ENCODE assay signal across 15 cellular contexts in genomic region chr17:81863833-81864768, GRCh38. TPM values are rescaled to one million over a fixed set of nuclear protein-coding genes. Genes with fewer than 3 reads are reported as not detected.
DNase-seq lines count a peak whose midpoint lies in the region; ATAC-seq and TF ChIP-seq lines count a peak whose summit lies in the region.
"Had no signal": no experiment of that assay in that cellular context is flagged by ENCODE, and none has a peak within 500 bp of the region (broad histone marks: within the 10 kb centered on the region; RNA-seq: fewer than 3 reads in every experiment).

No MANE protein-coding gene starts in this region.

- TF ChIP-seq CTCF in VCaP (conservative IDR thresholded peaks at IDR 0.05) (no peak), stomach (IDR thresholded peaks at IDR 0.05) (no peak), heart right ventricle (IDR thresholded peaks at IDR 0.05) (no peak)

- no peak overlapping the region for H3K4me3 Mint-ChIP-seq in activated naive CD4-positive, alpha-beta T cell treated with anti-CD3 and anti-CD28 coated beads, Interleukin-2, amount 50 U/mL, for 24 hours
- no peak overlapping the region for H3K4me3 Mint-ChIP-seq in immature natural killer cell

- peaks cover 41% of the 10 kb centered on the region for H3K4me1 Mint-ChIP-seq in activated naive CD4-positive, alpha-beta T cell treated with anti-CD3 and anti-CD28 coated beads, Interleukin-2, amount 50 U/mL, for 24 hours
- peaks cover 41 to 45% of the 10 kb centered on the region in 2 donors for H3K4me1 Mint-ChIP-seq in immature natural killer cell

- H3K9me3 Mint-ChIP-seq in activated naive CD4-positive, alpha-beta T cell treated with anti-CD3 and anti-CD28 coated beads, Interleukin-2, amount 50 U/mL, for 24 hours = no peaks in the 10 kb centered on the region
- H3K9me3 Mint-ChIP-seq in immature natural killer cell = peaks cover 0 to 2% (median under 1%) of the 10 kb centered on the region in 6 donors

- H3K4me3 ChIP-seq in stomach (no peak overlapping the region), heart right ventricle (no peak overlapping the region)

- WGBS in stomach, 5 donors = 60 to 68% (median 64%) methylated on average over 8 to 9 of the region's 9 CpGs
- 80 to 81% methylated on average over 9 of the region's 9 CpGs for WGBS in heart right ventricle, 2 donors

- peak overlapping the region; percentile 100 for H3K27ac ChIP-seq in VCaP
- peak overlapping the region; percentile 31 to 99 (median 99) for H3K27ac ChIP-seq in stomach
- H3K27ac ChIP-seq in heart right ventricle = peak overlapping the region in 2 of 10 donors; percentile 11 to 99

- TF ChIP-seq EP300 in stomach (IDR thresholded peaks at IDR 0.05) = no peak

- H3K9me3 ChIP-seq in stomach (no peaks in the 10 kb centered on the region), heart right ventricle (no peaks in the 10 kb centered on the region)

- intact Hi-C loops in stomach (cut with DNase I; ENCODE audit: low total_unique reads) (no loop called here), heart right ventricle (cut with DNase I) (loop anchor here in 1 of 10 donors (5.0 kb wide), 1 partner anchor 42 kb away; no protein-coding TSS in a partner anchor)

- no peak for DNase-seq in activated naive CD4-positive, alpha-beta T cell treated with Interleukin-2 at 50 U/mL for 16 hours
- DNase-seq in immature natural killer cell (no peak), stomach (no peak), heart right ventricle (no peak)
- DNase-seq in stimulated activated CD4-positive, alpha-beta T cell treated with anti-CD3 and anti-CD28 coated beads, Interleukin-4, amount 100 ng/mL, for 24 hours = no peak
- DNase-seq: activated gamma-delta T cell; left colon; NCI-H446 treated with DMSO at 0.1 percent for 48 hours; stimulated activated CD4-positive, alpha-beta T cell treated with anti-CD3 and anti-CD28 coated beads, Interleukin-12 subunit alpha, Interleukin-12 subunit beta, amount 100 ng/mL, for 4 hours; substantia nigra had no signal

- H3K27ac Mint-ChIP-seq in activated naive CD4-positive, alpha-beta T cell treated with anti-CD3 and anti-CD28 coated beads, Interleukin-2, amount 50 U/mL, for 24 hours = peak overlapping the region; percentile 62
- H3K27ac Mint-ChIP-seq in immature natural killer cell = peak overlapping the region in 5 of 6 donors; percentile 34 to 89 (median 88)

- ATAC-seq in GM21423 (IDR thresholded peaks at IDR 0.05; ENCODE audit: unreplicated experiment) (no peak), heart right ventricle (no peak)
- ATAC-seq: esophagus mucosa, left colon had no signal

- no peaks in the 10 kb centered on the region for H3K27me3 ChIP-seq in stomach
- no peaks in the 10 kb centered on the region for H3K27me3 ChIP-seq in heart right ventricle

- H3K4me1 ChIP-seq in stomach (peaks cover 66 to 87% (median 84%) of the 10 kb centered on the region in 4 donors), heart right ventricle (peaks cover 26 to 76% (median 55%) of the 10 kb centered on the region in 9 donors)

- peaks cover 14% of the 10 kb centered on the region for H3K36me3 Mint-ChIP-seq in activated naive CD4-positive, alpha-beta T cell treated with anti-CD3 and anti-CD28 coated beads, Interleukin-2, amount 50 U/mL, for 24 hours
- H3K36me3 Mint-ChIP-seq in immature natural killer cell = peaks cover 0 to 7% (median 0%) of the 10 kb centered on the region in 3 donors

- peaks cover 13 to 31% (median 29%) of the 10 kb centered on the region in 4 donors for H3K36me3 ChIP-seq in stomach
- peaks cover 0 to 51% (median 14%) of the 10 kb centered on the region in 9 donors for H3K36me3 ChIP-seq in heart right ventricle

- H3K27me3 Mint-ChIP-seq in activated naive CD4-positive, alpha-beta T cell treated with anti-CD3 and anti-CD28 coated beads, Interleukin-2, amount 50 U/mL, for 24 hours = no peaks in the 10 kb centered on the region
- peaks cover 18 to 49% (median 29%) of the 10 kb centered on the region in 3 donors for H3K27me3 Mint-ChIP-seq in immature natural killer cell (ENCODE audit: low read depth in 3 of 3)

- no peak for TF ChIP-seq POLR2A in stomach (IDR thresholded peaks at IDR 0.05)

RNA-seq across cellular contexts. Expression of gene P4HB, which starts 3.8 kb away (rescaled TPM):
- 100 to 1,000 TPM; 365 to 534 (median 475) TPM for polyA plus RNA-seq in immature natural killer cell
- total RNA-seq in stomach = 1,000 to 10,000 TPM in 2 of 5 donors, 100 to 1,000 TPM in 3; 401 to 1,308 (median 815) TPM
- polyA plus RNA-seq in stomach = 100 to 1,000 TPM; 426 to 709 (median 528) TPM
- 100 to 1,000 TPM; 244 to 801 (median 332) TPM for total RNA-seq in heart right ventricle
- polyA plus RNA-seq in heart right ventricle = 100 to 1,000 TPM; 284 to 536 TPM

RNA-seq across cellular contexts. Expression of gene ARHGDIA, which starts 7.0 kb away (rescaled TPM):
- 100 to 1,000 TPM; 100 to 245 (median 133) TPM for polyA plus RNA-seq in immature natural killer cell
- total RNA-seq in stomach = 100 to 1,000 TPM in 3 of 5 donors, 10 to 100 TPM in 2; 57.1 to 435 (median 117) TPM
- polyA plus RNA-seq in stomach = 100 to 1,000 TPM; 154 to 240 (median 212) TPM
- 100 to 1,000 TPM in 7 of 10 donors, 10 to 100 TPM in 3; 89.9 to 263 (median 110) TPM for total RNA-seq in heart right ventricle
- polyA plus RNA-seq in heart right ventricle = 100 to 1,000 TPM in 1 of 2 donors, 10 to 100 TPM in 1; 97.2 to 251 TPM

RNA-seq across cellular contexts. Expression of gene ALYREF, which starts 27.3 kb away (rescaled TPM):
- polyA plus RNA-seq in immature natural killer cell (10 to 100 TPM; 36.2 to 63.3 (median 40.1) TPM), stomach (10 to 100 TPM; 33.6 to 42.3 (median 36.8) TPM), heart right ventricle (10 to 100 TPM in 1 of 2 donors, 1 to 10 TPM in 1; 3.6 to 45.4 TPM)
- total RNA-seq in stomach (100 to 1,000 TPM in 2 of 5 donors, 10 to 100 TPM in 2, 1 to 10 TPM in 1; 5.8 to 224 (median 90.1) TPM), heart right ventricle (10 to 100 TPM; 28.1 to 47.2 (median 32.2) TPM)

RNA-seq across cellular contexts. Expression of gene ANAPC11, which starts 27.4 kb away (rescaled TPM):
- polyA plus RNA-seq in immature natural killer cell (100 to 1,000 TPM; 339 to 578 (median 348) TPM), stomach (100 to 1,000 TPM; 231 to 276 (median 257) TPM), heart right ventricle (100 to 1,000 TPM; 205 to 405 TPM)
- total RNA-seq in stomach (100 to 1,000 TPM in 3 of 5 donors, 10 to 100 TPM in 2; 49.8 to 141 (median 108) TPM), heart right ventricle (100 to 1,000 TPM; 124 to 189 (median 142) TPM)

RNA-seq across cellular contexts. Expression of gene PPP1R27, which starts 29.3 kb away (rescaled TPM):
- polyA plus RNA-seq in immature natural killer cell = not detected
- not detected for total RNA-seq in stomach
- polyA plus RNA-seq in stomach = 1 to 10 TPM in 1 of 3 donors, under 1 TPM in 1, not detected in 1; 0.58 to 2.0 TPM
- under 1 TPM in 1 of 10 donors, not detected in 9; 0.31 TPM for total RNA-seq in heart right ventricle
- under 1 TPM in 1 of 2 donors, not detected in 1; 0.14 TPM for polyA plus RNA-seq in heart right ventricle
- total RNA-seq: left colon; T-helper 1 cell treated with Interleukin-12 subunit alpha and Interleukin-12 subunit beta and Interleukin-4 antibody, amounts not matched to agents 30 ng/mL and 1 ng/mL, for 36 hours had no signal
